In the genomic region with DNA sequence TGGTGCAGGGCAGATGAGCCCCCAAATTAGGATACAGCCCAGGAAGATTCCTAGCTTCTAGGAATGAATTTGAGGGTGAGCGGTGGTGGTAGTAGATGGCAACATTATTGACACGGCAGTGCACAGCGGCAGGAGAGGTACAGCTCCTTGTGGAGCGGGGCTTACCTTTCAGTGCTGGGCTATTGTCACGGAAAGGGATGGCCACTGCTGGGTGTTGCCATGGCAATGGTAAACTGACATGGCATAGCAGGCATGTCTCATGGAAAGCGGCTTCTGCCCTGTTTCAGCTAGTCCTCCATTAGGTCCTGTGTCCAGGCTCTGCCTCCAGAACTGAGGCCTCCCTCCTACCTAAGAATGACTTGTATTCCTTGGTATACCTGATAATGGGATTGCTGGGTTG, we compare ENCODE assay signal across 1 cellular context.
TF ChIP-seq lines count a peak whose summit lies in the region.

No MANE protein-coding gene starts in this region.

TF ChIP-seq in GM23338, 12 proteins besides CTCF, POLR2A, EP300 and RAD21 (continued from another document):
- TF ChIP-seq, protein P1, sequence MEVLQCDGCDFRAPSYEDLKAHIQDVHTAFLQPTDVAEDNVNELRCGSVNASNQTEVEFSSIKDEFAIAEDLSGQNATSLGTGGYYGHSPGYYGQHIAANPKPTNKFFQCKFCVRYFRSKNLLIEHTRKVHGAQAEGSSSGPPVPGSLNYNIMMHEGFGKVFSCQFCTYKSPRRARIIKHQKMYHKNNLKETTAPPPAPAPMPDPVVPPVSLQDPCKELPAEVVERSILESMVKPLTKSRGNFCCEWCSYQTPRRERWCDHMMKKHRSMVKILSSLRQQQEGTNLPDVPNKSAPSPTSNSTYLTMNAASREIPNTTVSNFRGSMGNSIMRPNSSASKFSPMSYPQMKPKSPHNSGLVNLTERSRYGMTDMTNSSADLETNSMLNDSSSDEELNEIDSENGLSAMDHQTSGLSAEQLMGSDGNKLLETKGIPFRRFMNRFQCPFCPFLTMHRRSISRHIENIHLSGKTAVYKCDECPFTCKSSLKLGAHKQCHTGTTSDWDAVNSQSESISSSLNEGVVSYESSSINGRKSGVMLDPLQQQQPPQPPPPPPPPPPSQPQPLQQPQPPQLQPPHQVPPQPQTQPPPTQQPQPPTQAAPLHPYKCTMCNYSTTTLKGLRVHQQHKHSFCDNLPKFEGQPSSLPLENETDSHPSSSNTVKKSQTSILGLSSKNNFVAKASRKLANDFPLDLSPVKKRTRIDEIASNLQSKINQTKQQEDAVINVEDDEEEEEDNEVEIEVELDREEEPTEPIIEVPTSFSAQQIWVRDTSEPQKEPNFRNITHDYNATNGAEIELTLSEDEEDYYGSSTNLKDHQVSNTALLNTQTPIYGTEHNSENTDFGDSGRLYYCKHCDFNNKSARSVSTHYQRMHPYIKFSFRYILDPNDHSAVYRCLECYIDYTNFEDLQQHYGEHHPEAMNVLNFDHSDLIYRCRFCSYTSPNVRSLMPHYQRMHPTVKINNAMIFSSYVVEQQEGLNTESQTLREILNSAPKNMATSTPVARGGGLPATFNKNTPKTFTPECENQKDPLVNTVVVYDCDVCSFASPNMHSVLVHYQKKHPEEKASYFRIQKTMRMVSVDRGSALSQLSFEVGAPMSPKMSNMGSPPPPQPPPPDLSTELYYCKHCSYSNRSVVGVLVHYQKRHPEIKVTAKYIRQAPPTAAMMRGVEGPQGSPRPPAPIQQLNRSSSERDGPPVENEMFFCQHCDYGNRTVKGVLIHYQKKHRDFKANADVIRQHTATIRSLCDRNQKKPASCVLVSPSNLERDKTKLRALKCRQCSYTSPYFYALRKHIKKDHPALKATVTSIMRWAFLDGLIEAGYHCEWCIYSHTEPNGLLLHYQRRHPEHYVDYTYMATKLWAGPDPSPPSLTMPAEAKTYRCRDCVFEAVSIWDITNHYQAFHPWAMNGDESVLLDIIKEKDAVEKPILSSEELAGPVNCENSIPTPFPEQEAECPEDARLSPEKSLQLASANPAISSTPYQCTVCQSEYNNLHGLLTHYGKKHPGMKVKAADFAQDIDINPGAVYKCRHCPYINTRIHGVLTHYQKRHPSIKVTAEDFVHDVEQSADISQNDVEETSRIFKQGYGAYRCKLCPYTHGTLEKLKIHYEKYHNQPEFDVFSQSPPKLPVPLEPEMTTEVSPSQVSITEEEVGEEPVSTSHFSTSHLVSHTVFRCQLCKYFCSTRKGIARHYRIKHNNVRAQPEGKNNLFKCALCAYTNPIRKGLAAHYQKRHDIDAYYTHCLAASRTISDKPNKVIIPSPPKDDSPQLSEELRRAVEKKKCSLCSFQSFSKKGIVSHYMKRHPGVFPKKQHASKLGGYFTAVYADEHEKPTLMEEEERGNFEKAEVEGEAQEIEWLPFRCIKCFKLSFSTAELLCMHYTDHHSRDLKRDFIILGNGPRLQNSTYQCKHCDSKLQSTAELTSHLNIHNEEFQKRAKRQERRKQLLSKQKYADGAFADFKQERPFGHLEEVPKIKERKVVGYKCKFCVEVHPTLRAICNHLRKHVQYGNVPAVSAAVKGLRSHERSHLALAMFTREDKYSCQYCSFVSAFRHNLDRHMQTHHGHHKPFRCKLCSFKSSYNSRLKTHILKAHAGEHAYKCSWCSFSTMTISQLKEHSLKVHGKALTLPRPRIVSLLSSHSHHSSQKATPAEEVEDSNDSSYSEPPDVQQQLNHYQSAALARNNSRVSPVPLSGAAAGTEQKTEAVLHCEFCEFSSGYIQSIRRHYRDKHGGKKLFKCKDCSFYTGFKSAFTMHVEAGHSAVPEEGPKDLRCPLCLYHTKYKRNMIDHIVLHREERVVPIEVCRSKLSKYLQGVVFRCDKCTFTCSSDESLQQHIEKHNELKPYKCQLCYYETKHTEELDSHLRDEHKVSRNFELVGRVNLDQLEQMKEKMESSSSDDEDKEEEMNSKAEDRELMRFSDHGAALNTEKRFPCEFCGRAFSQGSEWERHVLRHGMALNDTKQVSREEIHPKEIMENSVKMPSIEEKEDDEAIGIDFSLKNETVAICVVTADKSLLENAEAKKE (CRISPR knock-in tag; IDR thresholded peaks at IDR 0.05) = no peak
- TF ChIP-seq REST (IDR thresholded peaks at IDR 0.05; ENCODE audit: unreplicated experiment) = no peak
- TF ChIP-seq ZNF331 (CRISPR knock-in tag; IDR thresholded peaks at IDR 0.05; ENCODE audit: low read depth) = no peak
- TF ChIP-seq NANOG (IDR thresholded peaks at IDR 0.05; ENCODE audit: borderline replicate concordance) = no peak
- TF ChIP-seq, protein P2, sequence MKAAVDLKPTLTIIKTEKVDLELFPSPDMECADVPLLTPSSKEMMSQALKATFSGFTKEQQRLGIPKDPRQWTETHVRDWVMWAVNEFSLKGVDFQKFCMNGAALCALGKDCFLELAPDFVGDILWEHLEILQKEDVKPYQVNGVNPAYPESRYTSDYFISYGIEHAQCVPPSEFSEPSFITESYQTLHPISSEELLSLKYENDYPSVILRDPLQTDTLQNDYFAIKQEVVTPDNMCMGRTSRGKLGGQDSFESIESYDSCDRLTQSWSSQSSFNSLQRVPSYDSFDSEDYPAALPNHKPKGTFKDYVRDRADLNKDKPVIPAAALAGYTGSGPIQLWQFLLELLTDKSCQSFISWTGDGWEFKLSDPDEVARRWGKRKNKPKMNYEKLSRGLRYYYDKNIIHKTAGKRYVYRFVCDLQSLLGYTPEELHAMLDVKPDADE (IDR thresholded peaks at IDR 0.05) = no peak
- no peak for TF ChIP-seq ZNF114 (CRISPR knock-in tag; IDR thresholded peaks at IDR 0.05)
- no peak for TF ChIP-seq EZH2 (IDR thresholded peaks at IDR 0.05; ENCODE audit: low read depth, unreplicated experiment)
- TF ChIP-seq CREB1 (CRISPR knock-in tag; IDR thresholded peaks at IDR 0.05; ENCODE audit: low read depth) = no peak
- no peak for TF ChIP-seq EZH2phosphoT487 (IDR thresholded peaks at IDR 0.05; ENCODE audit: unreplicated experiment)
- no peak for TF ChIP-seq STAT1 (IDR thresholded peaks at IDR 0.05; ENCODE audit: unreplicated experiment)
- no peak for TF ChIP-seq POLR2AphosphoS5 (IDR thresholded peaks at IDR 0.05; ENCODE audit: low read depth)
